In genomic region chr13:94967183-94968039, GRCh38 we compare ENCODE assay signal across 8 cellular contexts.
DNase-seq lines count a peak whose midpoint lies in the region; ATAC-seq and TF ChIP-seq lines count a peak whose summit lies in the region.

No MANE protein-coding gene starts in this region.

- H3K9me2 ChIP-seq in OCI-LY7 (ENCODE audit: insufficient read depth, low read length): no peaks in the 10 kb centered on the region

- H4K20me1 ChIP-seq in IMR-90 (ENCODE audit: insufficient read depth, low read length) (no peaks in the 10 kb centered on the region), OCI-LY7 (ENCODE audit: insufficient read depth, low read length) (no peaks in the 10 kb centered on the region)

- no TSS peak for BruUV-seq in IMR-90 (replicated peaks; lab: Mats Ljungman, UMichigan)
- no TSS peak for BruUV-seq in MCF 10A (replicated peaks; lab: Mats Ljungman, UMichigan)
- BruUV-seq in OCI-LY7 (replicated peaks; lab: Mats Ljungman, UMichigan): no TSS peak

- no peak for TF ChIP-seq POLR2A in IMR-90 (IDR thresholded peaks at IDR 0.05; ENCODE audit: low read depth, low read length)

- no peaks in the 10 kb centered on the region for H3K79me1 ChIP-seq in IMR-90 (ENCODE audit: low read depth in 1 of 2, low read length in 2 of 2)

- CTCF ChIA-PET in IMR-90 (lab: Yijun Ruan, JAX): no interaction called here
- CTCF ChIA-PET in MCF 10A (lab: Yijun Ruan, JAX): interaction anchor here (1.4 kb wide), 1 partner anchor 9 kb away, joined by 3 read pairs; no protein-coding TSS in a partner anchor
- CTCF ChIA-PET in OCI-LY7 (lab: Charles Lee; ENCODE audit: unreplicated experiment): no interaction called here

- H4K8ac ChIP-seq in IMR-90 (ENCODE audit: low read depth in 2 of 2, low read length in 2 of 2): no peak overlapping the region

- H4K91ac ChIP-seq in IMR-90 (ENCODE audit: insufficient read depth, low read depth, low read length): no peak overlapping the region

- no peak overlapping the region for H3K27ac Mint-ChIP-seq in MCF 10A (ENCODE audit: low read depth, unreplicated experiment)

- ATAC-seq in IMR-90 (ENCODE audit: low read depth) (peak; percentile 89), thoracic aorta (ENCODE audit: insufficient number of reproducible peaks, low FRiP score, low read depth) (no peak), left colon (no peak)

- no peak overlapping the region for H3K14ac ChIP-seq in IMR-90 (replicated peaks; ENCODE audit: low read depth, low read length)

- peak; percentile 63 for DNase-seq in NCI-H82 (lab: John Stamatoyannopoulos, UW)
- no peak for DNase-seq in NCI-H82 treated with DMSO at 0.1 percent for 48 hours (lab: John Stamatoyannopoulos, UW; ENCODE audit: unreplicated experiment)
- DNase-seq in IMR-90: no peak
- DNase-seq in MCF 10A (ENCODE audit: unreplicated experiment): peak; percentile 9
- DNase-seq in medulla oblongata (ENCODE audit: extremely low spot score): peak; percentile 32
- DNase-seq in thoracic aorta (ENCODE audit: low spot score): no peak
- DNase-seq in left colon: no peak
- DNase-seq in OCI-LY7 (ENCODE audit: low spot score): no peak

- no peaks in the 10 kb centered on the region for H3K36me3 Mint-ChIP-seq in MCF 10A (ENCODE audit: insufficient read depth, unreplicated experiment)

- intact Hi-C loops in IMR-90 (cut with micrococcal nuclease) (no loop called here), MCF 10A (cut with micrococcal nuclease) (no loop called here), left colon (cut with DNase I, micrococcal nuclease) (no loop called here), OCI-LY7 (cut with micrococcal nuclease; ENCODE audit: unreplicated experiment) (no loop called here)

- no peak for TF ChIP-seq CTCF in IMR-90 (conservative IDR thresholded peaks at IDR 0.05; ENCODE audit: low read depth, low read length)
- TF ChIP-seq CTCF in MCF 10A (IDR thresholded peaks at IDR 0.05; ENCODE audit: unreplicated experiment): no peak
- TF ChIP-seq CTCF in thoracic aorta (IDR thresholded peaks at IDR 0.05): no peak
- TF ChIP-seq CTCF in OCI-LY7 (conservative IDR thresholded peaks at IDR 0.05; ENCODE audit: low read length): no peak

- no peak overlapping the region for H3K18ac ChIP-seq in IMR-90 (ENCODE audit: low read depth, low read length)

- no peak overlapping the region for H3K23ac ChIP-seq in IMR-90 (ENCODE audit: low read depth, low read length)

- H2AFZ ChIP-seq in IMR-90 (replicated peaks; ENCODE audit: low read length, poor library complexity) (peak overlapping the region; percentile 41), OCI-LY7 (ENCODE audit: low read length) (no peak overlapping the region)

- H4K5ac ChIP-seq in IMR-90 (ENCODE audit: low read depth, low read length): no peak overlapping the region

- H3K4me2 ChIP-seq in IMR-90 (ENCODE audit: low read depth, low read length) (peak overlapping the region; percentile 56), OCI-LY7 (ENCODE audit: low read length) (no peak overlapping the region)

- no peak overlapping the region for H2AK5ac ChIP-seq in IMR-90 (ENCODE audit: low read depth, low read length)

- no peak overlapping the region for H2BK15ac ChIP-seq in IMR-90 (ENCODE audit: low read depth, low read length)

- no peaks in the 10 kb centered on the region for H3K9me1 ChIP-seq in IMR-90 (ENCODE audit: insufficient read depth, low read length)

- no peaks in the 10 kb centered on the region for H3K9me3 Mint-ChIP-seq in MCF 10A (ENCODE audit: unreplicated experiment)

- H3K27me3 ChIP-seq in IMR-90 (ENCODE audit: control insufficient read depth, insufficient read depth, low read length) (peaks cover 50% of the 10 kb centered on the region), thoracic aorta (replicated peaks; ENCODE audit: insufficient read depth) (no peaks in the 10 kb centered on the region)

- H3K4me1 Mint-ChIP-seq in MCF 10A (ENCODE audit: insufficient read depth, unreplicated experiment): no peaks in the 10 kb centered on the region

- no peak overlapping the region for H2AK9ac ChIP-seq in IMR-90 (replicated peaks; ENCODE audit: low read depth, low read length, poor library complexity)

- H3K4me3 ChIP-seq in IMR-90 (ENCODE audit: insufficient read depth, low read depth, low read length): peak overlapping the region; percentile 20; the same call in 1 of the 2 replicates
- H3K4me3 ChIP-seq in thoracic aorta: peak overlapping the region; percentile 38
- no peak overlapping the region for H3K4me3 ChIP-seq in OCI-LY7 (ENCODE audit: low read depth, low read length, poor library complexity, severe bottlenecking)

- in situ Hi-C loops in IMR-90 (cut with MboI; ENCODE audit: low sequenced_read_pairs): no loop called here

- no peak overlapping the region for H3K4ac ChIP-seq in IMR-90 (ENCODE audit: low read depth, low read length)

- no peak overlapping the region for H3K56ac ChIP-seq in IMR-90 (ENCODE audit: extremely low read depth, insufficient read depth, low read length)

- no peaks in the 10 kb centered on the region for H3K79me2 ChIP-seq in OCI-LY7 (ENCODE audit: insufficient read depth, low read depth, low read length)

- POLR2A ChIA-PET in IMR-90 (lab: Charles Lee; ENCODE audit: unreplicated experiment) (no interaction called here), MCF 10A (lab: Yijun Ruan, JAX) (interaction anchor here (0.6 to 0.7 kb wide), 2 partner anchors 72 to 343 kb away, joined by 3 to 4 read pairs; no protein-coding TSS in a partner anchor), OCI-LY7 (lab: Charles Lee) (interaction anchor here (0.6 to 0.7 kb wide), 3 partner anchors 17 to 1176 kb away, joined by 3 to 4 read pairs (median 3); no protein-coding TSS in a partner anchor)

- H3K4me3 Mint-ChIP-seq in MCF 10A (ENCODE audit: unreplicated experiment): no peak overlapping the region

- no peak overlapping the region for H3K27ac ChIP-seq in IMR-90 (ENCODE audit: insufficient read depth, low read length)
- H3K27ac ChIP-seq in thoracic aorta: no peak overlapping the region
- no peak overlapping the region for H3K27ac ChIP-seq in OCI-LY7 (ENCODE audit: low read depth, low read length, poor library complexity, severe bottlenecking)

- H3K4me1 ChIP-seq in IMR-90 (ENCODE audit: control insufficient read depth, insufficient read depth, low read length) (no peaks in the 10 kb centered on the region; the same call in 1 of the 2 replicates), thoracic aorta (ENCODE audit: control insufficient read depth in 1 of 2, low read depth in 2 of 2) (peaks cover 6 to 17% of the 10 kb centered on the region in 2 donors), OCI-LY7 (ENCODE audit: insufficient read depth, low read length, poor library complexity, severe bottlenecking) (no peaks in the 10 kb centered on the region)

- peaks cover 39% of the 10 kb centered on the region for H3K27me3 Mint-ChIP-seq in MCF 10A (ENCODE audit: insufficient read depth, unreplicated experiment)

- WGBS in IMR-90 (ENCODE audit: extremely low coverage in 2 of 2, insufficient read length in 1 of 2), 2 experiments: 0% methylated on average over 36 of the region's 61 CpGs; no CpG with 5 or more reads in 1 of the 2 experiments

- dilution Hi-C loops in IMR-90 (cut with HindIII; ENCODE audit: low sequenced_read_pairs, unreplicated experiment): no loop called here

- no peak overlapping the region for H3K9ac ChIP-seq in IMR-90 (ENCODE audit: low read depth, low read length)

- H3K9me3 ChIP-seq in IMR-90 (ENCODE audit: control insufficient read depth, insufficient read depth, low read length): no peaks in the 10 kb centered on the region
- no peaks in the 10 kb centered on the region for H3K9me3 ChIP-seq in thoracic aorta
- H3K9me3 ChIP-seq in OCI-LY7 (ENCODE audit: low read length): no peaks in the 10 kb centered on the region

- H3K36me3 ChIP-seq in IMR-90 (ENCODE audit: control insufficient read depth, insufficient read depth, low read length) (no peaks in the 10 kb centered on the region), thoracic aorta (no peaks in the 10 kb centered on the region), OCI-LY7 (ENCODE audit: insufficient read depth, low read length) (no peaks in the 10 kb centered on the region)

- H2BK120ac ChIP-seq in IMR-90 (ENCODE audit: low read depth, low read length): no peak overlapping the region

- TF ChIP-seq RAD21 in IMR-90 (IDR thresholded peaks at IDR 0.05; ENCODE audit: low read length): no peak

- H2BK20ac ChIP-seq in IMR-90 (ENCODE audit: low read depth, low read length): no peak overlapping the region

- H2BK5ac ChIP-seq in IMR-90 (ENCODE audit: low read depth, low read length, poor library complexity, severe bottlenecking): no peak overlapping the region

TF ChIP-seq in IMR-90, 13 proteins besides CTCF, POLR2A, EP300 and RAD21 (continues in another document):
- TF ChIP-seq MAFK (IDR thresholded peaks at IDR 0.05; ENCODE audit: low read depth, low read length): no peak
- TF ChIP-seq SMC3 (IDR thresholded peaks at IDR 0.05; ENCODE audit: low read depth, low read length): no peak
- no peak for TF ChIP-seq ELK1 (IDR thresholded peaks at IDR 0.05; ENCODE audit: borderline replicate concordance, low read depth, low read length)
- TF ChIP-seq CEBPB (IDR thresholded peaks at IDR 0.05; ENCODE audit: low read depth, low read length): no peak
- TF ChIP-seq MXI1 (IDR thresholded peaks at IDR 0.05; ENCODE audit: borderline replicate concordance, low read depth, low read length): no peak
- TF ChIP-seq BHLHE40 (IDR thresholded peaks at IDR 0.05; ENCODE audit: low read depth, low read length): no peak
- no peak for TF ChIP-seq FOS (IDR thresholded peaks at IDR 0.05; ENCODE audit: low read depth, low read length)
- TF ChIP-seq RFX5 (IDR thresholded peaks at IDR 0.05; ENCODE audit: low read depth, low read length): no peak
- no peak for TF ChIP-seq USF2 (IDR thresholded peaks at IDR 0.05; ENCODE audit: low read depth, low read length)
- TF ChIP-seq CHD1 (IDR thresholded peaks at IDR 0.05; ENCODE audit: low read depth, low read length): no peak
- TF ChIP-seq NFE2L2 (IDR thresholded peaks at IDR 0.05; ENCODE audit: low read depth, low read length): no peak
- no peak for TF ChIP-seq MAZ (IDR thresholded peaks at IDR 0.05; ENCODE audit: borderline replicate concordance, low read depth, low read length)

Comparison
In these comparisons a context has a peak if more than half of its experiments do, and no peak if none do; other contexts are left out.
1. DNase-seq: peak in NCI-H82 (single experiment), MCF 10A (single experiment) and medulla oblongata (single experiment); none in NCI-H82 treated with DMSO at 0.1 percent for 48 hours (single experiment), IMR-90 (single experiment), thoracic aorta (single experiment), left colon (0 of 2) and OCI-LY7 (single experiment).